ENCODE assay signal across 1 cellular context in genomic region chr17:64547354-64547753, GRCh38.
TF ChIP-seq lines count a peak whose summit lies in the region.

No MANE protein-coding gene starts in this region.

TF ChIP-seq in K562, 482 proteins besides CTCF, POLR2A, EP300 and RAD21 (continued from another document and continues in another):
- TF ChIP-seq ARID1B (IDR thresholded peaks at IDR 0.05) (peak; percentile 68), HDAC1 (IDR thresholded peaks at IDR 0.05) (0 out of 4 replicates have a peak, but pooled peaks of 1 of the 2 experiments have one; percentile 23), POLR2AphosphoS5 (IDR thresholded peaks at IDR 0.05; ENCODE audit: control insufficient read depth, insufficient read depth, low read depth, low read length) (no peak), SLC30A9 (CRISPR knock-in tag; IDR thresholded peaks at IDR 0.05) (no peak), ZNF217 (CRISPR knock-in tag; IDR thresholded peaks at IDR 0.05) (no peak), ZNF830 (CRISPR knock-in tag; IDR thresholded peaks at IDR 0.05) (no peak), PTTG1 (tag; IDR thresholded peaks at IDR 0.05; ENCODE audit: low read depth) (no peak), SAFB2 (IDR thresholded peaks at IDR 0.05; ENCODE audit: borderline replicate concordance, low read depth, low read length, severe bottlenecking) (no peak), ZNF316 (IDR thresholded peaks at IDR 0.05) (0 out of 2 replicates have a peak, but pooled peaks have one; percentile 31), ZBTB2 (IDR thresholded peaks at IDR 0.05) (no peak), AFF1 (IDR thresholded peaks at IDR 0.05; ENCODE audit: low read depth in 1 of 2, partially characterized antibody in 2 of 2) (no peak), ZNF512 (tag; IDR thresholded peaks at IDR 0.05) (no peak), E2F4 (CRISPR knock-in tag; IDR thresholded peaks at IDR 0.05; ENCODE audit: low read depth) (no peak), STAG1 (CRISPR knock-in tag; IDR thresholded peaks at IDR 0.05; ENCODE audit: borderline replicate concordance) (no peak), ZNF24 (IDR thresholded peaks at IDR 0.05) (no peak), HEY1 (CRISPR knock-in tag; IDR thresholded peaks at IDR 0.05; ENCODE audit: borderline replicate concordance) (no peak), ATF4 (CRISPR knock-in tag; IDR thresholded peaks at IDR 0.05) (no peak), KDM1A (IDR thresholded peaks at IDR 0.05) (peak in 1 of 2 experiments; percentile 34; a peak in 1 of 4 replicates), VEZF1 (CRISPR knock-in tag; IDR thresholded peaks at IDR 0.05) (peak; percentile 29), NFE2 (IDR thresholded peaks at IDR 0.05; ENCODE audit: low read depth) (no peak), CTBP1 (IDR thresholded peaks at IDR 0.05; ENCODE audit: borderline replicate concordance) (no peak), PHB2 (IDR thresholded peaks at IDR 0.05; ENCODE audit: low read depth) (no peak), CBFA2T3 (IDR thresholded peaks at IDR 0.05) (peak; percentile 77), ZNF592 (IDR thresholded peaks at IDR 0.05) (0 out of 2 replicates have a peak, but pooled peaks have one; percentile 28), NR3C1 (CRISPR knock-in tag; IDR thresholded peaks at IDR 0.05) (no peak), ZNF696 (CRISPR knock-in tag; conservative IDR thresholded peaks at IDR 0.05) (no peak), KLF1 (tag; IDR thresholded peaks at IDR 0.05) (no peak), IRF1 (CRISPR knock-in tag; IDR thresholded peaks at IDR 0.05; ENCODE audit: borderline replicate concordance) (no peak), ZFX (CRISPR knock-in tag; IDR thresholded peaks at IDR 0.05) (no peak), MBD2 (IDR thresholded peaks at IDR 0.05; ENCODE audit: borderline replicate concordance, low read depth) (no peak), TAL1 (IDR thresholded peaks at IDR 0.05) (peak; percentile 56; the same call in 1 of the 2 replicates), NR4A1 (CRISPR knock-in tag; IDR thresholded peaks at IDR 0.05) (no peak), NR4A1 (tag; IDR thresholded peaks at IDR 0.05) (no peak), MYC (IDR thresholded peaks at IDR 0.05; ENCODE audit: low read depth, low read length) (peak; percentile 64), MYC (CRISPR knock-in tag; IDR thresholded peaks at IDR 0.05; ENCODE audit: borderline replicate concordance, low read depth) (no peak), ATF2 (CRISPR knock-in tag; IDR thresholded peaks at IDR 0.05) (no peak), ZNF77 (CRISPR knock-in tag; IDR thresholded peaks at IDR 0.05) (no peak), MXI1 (IDR thresholded peaks at IDR 0.05; ENCODE audit: low read depth, low read length) (0 out of 2 replicates have a peak, but pooled peaks have one; percentile 36), HNRNPK (IDR thresholded peaks at IDR 0.05; ENCODE audit: low read depth, low read length, poor library complexity, severe bottlenecking) (no peak), ZNF778 (CRISPR knock-in tag; IDR thresholded peaks at IDR 0.05) (no peak), RCOR1 (IDR thresholded peaks at IDR 0.05; ENCODE audit: borderline replicate concordance in 1 of 2, low read depth in 2 of 2, low read length in 2 of 2) (0 out of 4 replicates have a peak, but pooled peaks of 1 of the 2 experiments have one; percentile 43), ZBTB1 (CRISPR knock-in tag; IDR thresholded peaks at IDR 0.05; ENCODE audit: borderline replicate concordance, low read depth) (no peak), KLF10 (CRISPR knock-in tag; IDR thresholded peaks at IDR 0.05) (no peak), BACH1 (tag; IDR thresholded peaks at IDR 0.05) (no peak), TFE3 (CRISPR knock-in tag; IDR thresholded peaks at IDR 0.05) (no peak)
